Comparison of ENCODE assay signal across 1 cellular context in the genomic region with DNA sequence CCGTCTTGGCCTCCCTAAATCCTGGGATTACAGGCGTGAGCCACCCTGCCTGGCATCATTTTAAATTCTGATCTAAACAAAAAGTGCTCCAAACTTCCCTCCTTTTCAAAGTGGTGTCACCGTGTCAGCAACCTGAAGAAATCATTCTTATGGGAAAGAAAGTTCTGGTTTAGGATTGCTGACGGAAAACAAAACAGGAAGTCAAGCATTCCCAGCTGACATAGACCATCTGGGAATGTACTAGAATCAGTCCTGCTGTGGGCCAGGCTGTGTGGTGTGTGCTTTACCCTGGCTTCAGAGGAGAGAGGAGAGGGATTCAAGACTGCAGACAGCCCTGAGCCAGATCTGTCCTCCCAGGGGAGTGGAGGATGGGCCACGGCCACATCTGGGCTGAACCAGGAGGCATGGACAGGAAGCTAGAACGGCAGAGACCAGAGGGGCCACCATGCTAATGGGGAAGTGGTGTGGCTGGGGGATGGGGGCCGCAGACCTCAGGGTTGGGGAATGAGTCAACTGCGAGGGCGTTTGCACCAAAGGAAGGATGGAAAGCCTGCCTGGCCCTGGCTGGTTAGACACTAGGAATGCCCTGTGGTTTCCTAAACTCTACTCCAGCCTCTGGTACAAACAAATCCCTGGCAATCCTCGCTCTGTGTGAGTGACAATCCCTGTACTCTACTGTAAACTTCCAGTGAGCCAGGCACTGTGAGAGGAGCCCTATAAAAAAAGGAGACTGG.
TF ChIP-seq lines count a peak whose summit lies in the region.

No MANE protein-coding gene starts in this region.

TF ChIP-seq in H1, 55 proteins besides CTCF, POLR2A, EP300 and RAD21:
- TF ChIP-seq POLR2AphosphoS5 (IDR thresholded peaks at IDR 0.05; ENCODE audit: low read depth, low read length) (0 out of 2 replicates have a peak, but pooled peaks have one; percentile 44), KDM4A (IDR thresholded peaks at IDR 0.05; ENCODE audit: low read depth, low read length, severe bottlenecking) (no peak), YY1 (IDR thresholded peaks at IDR 0.05; ENCODE audit: low read depth, low read length) (0 out of 2 replicates have a peak, but pooled peaks have one; percentile 19), BRCA1 (IDR thresholded peaks at IDR 0.05; ENCODE audit: low read depth, low read length) (no peak), ASH2L (IDR thresholded peaks at IDR 0.05; ENCODE audit: low read length) (peak; percentile 61), HDAC6 (IDR thresholded peaks at IDR 0.05; ENCODE audit: low read depth, low read length) (no peak), RBBP5 (IDR thresholded peaks at IDR 0.05; ENCODE audit: borderline replicate concordance, low read depth, low read length) (peak; percentile 58; the same call in 1 of the 2 replicates), SP1 (IDR thresholded peaks at IDR 0.05; ENCODE audit: low read depth, low read length) (peak; percentile 52; the same call in 1 of the 2 replicates), CHD2 (IDR thresholded peaks at IDR 0.05; ENCODE audit: low read length) (0 out of 2 replicates have a peak, but pooled peaks have one; percentile 32), JUND (IDR thresholded peaks at IDR 0.05; ENCODE audit: low read length) (peak; percentile 16; the same call in 1 of the 2 replicates), TCF12 (IDR thresholded peaks at IDR 0.05; ENCODE audit: low read depth, low read length) (0 out of 2 replicates have a peak, but pooled peaks have one; percentile 65), SUZ12 (IDR thresholded peaks at IDR 0.05; ENCODE audit: low read length) (no peak), CHD1 (IDR thresholded peaks at IDR 0.05; ENCODE audit: low read depth, low read length) (no peak), TAF1 (IDR thresholded peaks at IDR 0.05; ENCODE audit: low read depth, low read length) (0 out of 2 replicates have a peak, but pooled peaks have one; percentile 40), ZNF274 (IDR thresholded peaks at IDR 0.05; ENCODE audit: borderline replicate concordance, extremely low read depth, low read length) (no peak), EZH2 (IDR thresholded peaks at IDR 0.05; ENCODE audit: low read depth, low read length, severe bottlenecking) (no peak), ATF2 (IDR thresholded peaks at IDR 0.05; ENCODE audit: low read length) (no peak)
- TF ChIP-seq, protein P1, sequence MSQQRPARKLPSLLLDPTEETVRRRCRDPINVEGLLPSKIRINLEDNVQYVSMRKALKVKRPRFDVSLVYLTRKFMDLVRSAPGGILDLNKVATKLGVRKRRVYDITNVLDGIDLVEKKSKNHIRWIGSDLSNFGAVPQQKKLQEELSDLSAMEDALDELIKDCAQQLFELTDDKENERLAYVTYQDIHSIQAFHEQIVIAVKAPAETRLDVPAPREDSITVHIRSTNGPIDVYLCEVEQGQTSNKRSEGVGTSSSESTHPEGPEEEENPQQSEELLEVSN (IDR thresholded peaks at IDR 0.05): no peak
TF ChIP-seq in H1: peak in this region for 9.
